In genomic region chr6:27757307-27757706, GRCh38 we compare ENCODE assay signal across 8 cellular contexts.
DNase-seq lines count a peak whose midpoint lies in the region; ATAC-seq and TF ChIP-seq lines count a peak whose summit lies in the region.

No MANE protein-coding gene starts in this region.

- H3K4me1 Mint-ChIP-seq in T-helper 1 cell treated with Interleukin-12 subunit alpha and Interleukin-12 subunit beta and Interleukin-4 antibody, amounts not matched to agents 30 μg/mL and 1 μg/mL, for 36 hours (ENCODE audit: low read depth): peaks cover 49% of the 10 kb centered on the region

- H3K36me3 Mint-ChIP-seq in T-helper 1 cell treated with Interleukin-12 subunit alpha and Interleukin-12 subunit beta and Interleukin-4 antibody, amounts not matched to agents 30 μg/mL and 1 μg/mL, for 36 hours (ENCODE audit: low read depth): peaks cover 5% of the 10 kb centered on the region

- H3K79me2 ChIP-seq in mammary epithelial cell (ENCODE audit: insufficient read depth, low read length): no peaks in the 10 kb centered on the region

- H3K4me3 Mint-ChIP-seq in T-helper 1 cell treated with Interleukin-12 subunit alpha and Interleukin-12 subunit beta and Interleukin-4 antibody, amounts not matched to agents 30 μg/mL and 1 μg/mL, for 36 hours: peak overlapping the region; percentile 87

- TF ChIP-seq CTCF in GM12875 (IDR thresholded peaks at IDR 0.05; ENCODE audit: borderline replicate concordance, insufficient read depth, low read depth, low read length) (no peak), mammary epithelial cell (conservative IDR thresholded peaks at IDR 0.05 in 1 of 2, IDR thresholded peaks at IDR 0.05 in 1 of 2; ENCODE audit: extremely low read depth in 1 of 2, insufficient read depth in 1 of 2, low read depth in 1 of 2, low read length in 2 of 2) (no peak), thyroid gland (IDR thresholded peaks at IDR 0.05) (no peak)

- H3K27me3 Mint-ChIP-seq in T-helper 1 cell treated with Interleukin-12 subunit alpha and Interleukin-12 subunit beta and Interleukin-4 antibody, amounts not matched to agents 30 μg/mL and 1 μg/mL, for 36 hours (ENCODE audit: low read depth): no peaks in the 10 kb centered on the region

- H3K4me1 ChIP-seq in mammary epithelial cell (ENCODE audit: insufficient read depth, low read length) (peaks cover 7% of the 10 kb centered on the region), mucosa of stomach (ENCODE audit: control insufficient read depth, insufficient read depth, low read length) (no peaks in the 10 kb centered on the region), thyroid gland (no peaks in the 10 kb centered on the region)

- no TSS peak for BruUV-seq in mammary epithelial cell (replicated peaks; lab: Mats Ljungman, UMichigan)

- DNase-seq in mammary epithelial cell: no peak
- peak; percentile 14 to 16 for DNase-seq in thyroid gland
- no peak for DNase-seq in inferior parietal cortex (ENCODE audit: extremely low spot score)
- DNase-seq in HCEC 1CT: no peak

- TF ChIP-seq POLR2A in thyroid gland (IDR thresholded peaks at IDR 0.05): no peak

- WGBS in mammary epithelial cell (ENCODE audit: low coverage, missing lambda C conversion rate): 10% methylated on average over 16 of the region's 30 CpGs
- 15 to 19% methylated on average over 15 to 25 of the region's 30 CpGs for WGBS in thyroid gland, 2 donors

- H3K27me3 ChIP-seq in mammary epithelial cell (ENCODE audit: insufficient read depth, low read length): no peaks in the 10 kb centered on the region
- no peaks in the 10 kb centered on the region for H3K27me3 ChIP-seq in mucosa of stomach (ENCODE audit: control insufficient read depth, insufficient read depth, low read length)
- peaks cover 15% of the 10 kb centered on the region for H3K27me3 ChIP-seq in thyroid gland

- no peaks in the 10 kb centered on the region for H3K9me3 Mint-ChIP-seq in T-helper 1 cell treated with Interleukin-12 subunit alpha and Interleukin-12 subunit beta and Interleukin-4 antibody, amounts not matched to agents 30 μg/mL and 1 μg/mL, for 36 hours

- dilution Hi-C loops in mammary epithelial cell (cut with HindIII; ENCODE audit: low sequenced_read_pairs): no loop called here

- in situ Hi-C loops in mammary epithelial cell (cut with MboI; ENCODE audit: low sequenced_read_pairs in 2 of 2): no loop called here

- CTCF ChIA-PET in mammary epithelial cell (lab: Charles Lee; ENCODE audit: low non-redundant PET): no interaction called here

- no peak for ATAC-seq in HG03159 (IDR thresholded peaks at IDR 0.05; ENCODE audit: unreplicated experiment)

- H2AFZ ChIP-seq in mammary epithelial cell (ENCODE audit: low read depth, low read length): peak overlapping the region; percentile 91

- H3K27ac ChIP-seq in mammary epithelial cell (ENCODE audit: insufficient read depth, low read depth, low read length): no peak overlapping the region
- no peak overlapping the region for H3K27ac ChIP-seq in thyroid gland

- H3K9me3 ChIP-seq in mammary epithelial cell (replicated peaks; ENCODE audit: insufficient read depth, low read length): no peaks in the 10 kb centered on the region
- no peaks in the 10 kb centered on the region for H3K9me3 ChIP-seq in mucosa of stomach (ENCODE audit: control insufficient read depth, low read length)
- no peaks in the 10 kb centered on the region for H3K9me3 ChIP-seq in thyroid gland

- peak overlapping the region; percentile 61 for H3K4me2 ChIP-seq in mammary epithelial cell (ENCODE audit: insufficient read depth, low read depth, low read length)

- H4K20me1 ChIP-seq in mammary epithelial cell (ENCODE audit: insufficient read depth, low read length): no peaks in the 10 kb centered on the region

- H3K4me3 ChIP-seq in GM12875 (ENCODE audit: low read depth, low read length): peak overlapping the region; percentile 49
- H3K4me3 ChIP-seq in mammary epithelial cell (replicated peaks in 1 of 3; ENCODE audit: insufficient read depth in 1 of 3, low read depth in 2 of 3, low read length in 3 of 3): peak overlapping the region in 2 of 3 experiments; percentile 36 to 45
- H3K4me3 ChIP-seq in mucosa of stomach (ENCODE audit: low read length): peak overlapping the region; percentile 38
- no peak overlapping the region for H3K4me3 ChIP-seq in thyroid gland (replicated peaks in 1 of 3)

- intact Hi-C loops in mammary epithelial cell (cut with micrococcal nuclease) (loop anchor here (1.0 to 10.0 kb wide), 2 partner anchors 15 to 283 kb away; partner anchors contain the start of gene ZNF184), thyroid gland (cut with DNase I) (no loop called here)

- peak overlapping the region; percentile 73 for H3K27ac Mint-ChIP-seq in T-helper 1 cell treated with Interleukin-12 subunit alpha and Interleukin-12 subunit beta and Interleukin-4 antibody, amounts not matched to agents 30 μg/mL and 1 μg/mL, for 36 hours

- H3K36me3 ChIP-seq in mammary epithelial cell (ENCODE audit: insufficient read depth, low read length): no peaks in the 10 kb centered on the region
- no peaks in the 10 kb centered on the region for H3K36me3 ChIP-seq in mucosa of stomach (ENCODE audit: control insufficient read depth, insufficient read depth, low read length)
- H3K36me3 ChIP-seq in thyroid gland: no peaks in the 10 kb centered on the region

- H3K9ac ChIP-seq in mammary epithelial cell (ENCODE audit: insufficient read depth, low read length): no peak overlapping the region
- peak overlapping the region; percentile 64 for H3K9ac ChIP-seq in mucosa of stomach (ENCODE audit: low read length)

Comparison
In these comparisons a context has a peak if more than half of its experiments do, and no peak if none do; other contexts are left out.
1. H3K4me3 ChIP-seq: peak in GM12875 (single experiment), mammary epithelial cell (2 of 3) and mucosa of stomach (single experiment); none in thyroid gland (0 of 3).
2. DNase-seq: peak in thyroid gland (2 of 2); none in mammary epithelial cell (single experiment), inferior parietal cortex (single experiment) and HCEC 1CT (single experiment).